Comparison of ENCODE assay signal across 1 cellular context in genomic region chr2:40579247-40579646, GRCh38.
TF ChIP-seq lines count a peak whose summit lies in the region.

No MANE protein-coding gene starts in this region.

TF ChIP-seq in IMR-90, 13 proteins besides CTCF, POLR2A, EP300 and RAD21 (continued from another document):
- TF ChIP-seq BHLHE40 (IDR thresholded peaks at IDR 0.05; ENCODE audit: low read depth, low read length), result no peak
